ENCODE assay signal across 8 cellular contexts in genomic region chr12:124399622-124400021, GRCh38.
A peak's percentile ranks its signal among the peaks of the same experiment; 100 is the strongest.
DNase-seq lines count a peak whose midpoint lies in the region; ATAC-seq and TF ChIP-seq lines count a peak whose summit lies in the region.

No MANE protein-coding gene starts in this region.

- WGBS in psoas muscle, 3 donors: 57 to 75% (median 63%) methylated on average over 11 of the region's 11 CpGs

- no peak overlapping the region for H3K4me3 Mint-ChIP-seq in natural killer cell
- no peak overlapping the region for H3K4me3 Mint-ChIP-seq in natural killer cell treated with Interleukin-12 subunit alpha and Interleukin-12 subunit beta and Interleukin-15 and Interleukin-18, amount 100 ng/mL, for 72 hours

- DNase-seq in natural killer cell: no peak
- no peak for DNase-seq in natural killer cell treated with Interleukin-12 subunit alpha and Interleukin-12 subunit beta and Interleukin-15 and Interleukin-18, amount 100 ng/mL, for 72 hours (ENCODE audit: low spot score)
- DNase-seq in erythroblast (lab: John Stamatoyannopoulos, UW): peak; percentile 29 to 64
- peak in 1 of 2 donors; percentile 82 for DNase-seq in psoas muscle
- DNase-seq in MV-4-11 (lab: John Stamatoyannopoulos, UW): no peak

- H3K4me3 ChIP-seq in psoas muscle: no peak overlapping the region

- no peaks in the 10 kb centered on the region for H3K9me3 Mint-ChIP-seq in natural killer cell
- H3K9me3 Mint-ChIP-seq in natural killer cell treated with Interleukin-12 subunit alpha and Interleukin-12 subunit beta and Interleukin-15 and Interleukin-18, amount 100 ng/mL, for 72 hours: no peaks in the 10 kb centered on the region

- TF ChIP-seq CTCF in natural killer cell (IDR thresholded peaks at IDR 0.05) (peak; percentile 68), VCaP (conservative IDR thresholded peaks at IDR 0.05) (peak; percentile 57), psoas muscle (IDR thresholded peaks at IDR 0.05) (peak; percentile 62)

- no peaks in the 10 kb centered on the region for H3K9me3 ChIP-seq in psoas muscle

- H3K27me3 Mint-ChIP-seq in natural killer cell (ENCODE audit: low read depth in 2 of 2): no peaks in the 10 kb centered on the region
- H3K27me3 Mint-ChIP-seq in natural killer cell treated with Interleukin-12 subunit alpha and Interleukin-12 subunit beta and Interleukin-15 and Interleukin-18, amount 100 ng/mL, for 72 hours: no peaks in the 10 kb centered on the region

- peaks cover 0 to 56% of the 10 kb centered on the region in 2 donors for H3K36me3 ChIP-seq in psoas muscle (ENCODE audit: insufficient read depth in 1 of 2, low read depth in 1 of 2)

- ATAC-seq in natural killer cell (peak in 2 of 3 donors; percentile 59 to 68), psoas muscle (peak; percentile 26 to 50 (median 34)), GM19035 (IDR thresholded peaks at IDR 0.05; ENCODE audit: unreplicated experiment) (no peak), GM19023 (IDR thresholded peaks at IDR 0.05; ENCODE audit: unreplicated experiment) (no peak)
- ATAC-seq in natural killer cell treated with Interleukin-12 subunit alpha and Interleukin-12 subunit beta and Interleukin-15 and Interleukin-18, amount 100 ng/mL, for 72 hours: no peak

- peak overlapping the region in 1 of 2 donors; percentile 13 for H3K27ac Mint-ChIP-seq in natural killer cell
- no peak overlapping the region for H3K27ac Mint-ChIP-seq in natural killer cell treated with Interleukin-12 subunit alpha and Interleukin-12 subunit beta and Interleukin-15 and Interleukin-18, amount 100 ng/mL, for 72 hours

- peaks cover under 1 to 9% of the 10 kb centered on the region in 2 donors for H3K4me1 Mint-ChIP-seq in natural killer cell
- H3K4me1 Mint-ChIP-seq in natural killer cell treated with Interleukin-12 subunit alpha and Interleukin-12 subunit beta and Interleukin-15 and Interleukin-18, amount 100 ng/mL, for 72 hours (ENCODE audit: low read depth in 2 of 2): peaks cover 0 to 7% of the 10 kb centered on the region in 2 donors

- H3K27ac ChIP-seq in VCaP (peak overlapping the region; percentile 95; the same call in 1 of the 2 replicates), psoas muscle (peak overlapping the region; percentile 60)

- H3K27me3 ChIP-seq in psoas muscle (ENCODE audit: insufficient read depth in 3 of 3, low read length in 2 of 3): no peaks in the 10 kb centered on the region

- no peak for TF ChIP-seq POLR2A in erythroblast (IDR thresholded peaks at IDR 0.05; ENCODE audit: low read length)

- H3K4me1 ChIP-seq in psoas muscle: peaks cover 54% of the 10 kb centered on the region

- intact Hi-C loops in natural killer cell (cut with micrococcal nuclease): no loop called here
- intact Hi-C loops in psoas muscle (cut with DNase I): loop anchor here in 1 of 2 donors (2.0 to 5.0 kb wide), 2 partner anchors 42 to 71 kb away; no protein-coding TSS in a partner anchor

- H3K36me3 Mint-ChIP-seq in natural killer cell: no peaks in the 10 kb centered on the region
- H3K36me3 Mint-ChIP-seq in natural killer cell treated with Interleukin-12 subunit alpha and Interleukin-12 subunit beta and Interleukin-15 and Interleukin-18, amount 100 ng/mL, for 72 hours: no peaks in the 10 kb centered on the region

Comparison
In these comparisons a context has a peak if more than half of its experiments do, and no peak if none do; other contexts are left out.
1. ATAC-seq: peak in natural killer cell (2 of 3) and psoas muscle (4 of 4); none in natural killer cell treated with Interleukin-12 subunit alpha and Interleukin-12 subunit beta and Interleukin-15 and Interleukin-18, amount 100 ng/mL, for 72 hours (0 of 2), GM19035 (single experiment) and GM19023 (single experiment).
2. DNase-seq: peak in erythroblast (2 of 2); none in natural killer cell (single experiment), natural killer cell treated with Interleukin-12 subunit alpha and Interleukin-12 subunit beta and Interleukin-15 and Interleukin-18, amount 100 ng/mL, for 72 hours (single experiment) and MV-4-11 (single experiment).
3. Peak in every context shown above with its lines, with median percentiles within 50 percentile points of each other: CTCF ChIP-seq.